In the genomic region with DNA sequence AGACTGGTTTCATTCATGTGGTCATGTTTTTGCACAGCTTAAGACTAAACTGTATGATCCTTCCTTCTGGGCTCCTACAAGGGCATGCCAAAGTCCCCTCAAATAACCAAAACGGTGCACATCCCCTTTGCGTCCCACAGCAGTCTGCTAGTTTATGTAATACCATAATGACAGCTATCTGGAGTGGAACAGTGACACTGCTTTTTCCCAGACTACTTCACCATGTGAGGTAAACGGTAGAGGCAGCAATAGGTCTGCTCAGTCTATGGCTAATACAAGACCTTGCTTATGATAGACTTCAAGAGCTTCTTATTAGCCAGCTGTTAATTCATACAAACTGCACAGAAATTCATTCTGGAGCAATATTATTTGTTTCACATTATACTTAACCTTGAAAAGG, we compare ENCODE assay signal across 1 cellular context.
TF ChIP-seq lines count a peak whose summit lies in the region.

No MANE protein-coding gene starts in this region.

TF ChIP-seq in K562, 482 proteins besides CTCF, POLR2A, EP300 and RAD21 (continued from another document):
- TF ChIP-seq, protein P1, sequence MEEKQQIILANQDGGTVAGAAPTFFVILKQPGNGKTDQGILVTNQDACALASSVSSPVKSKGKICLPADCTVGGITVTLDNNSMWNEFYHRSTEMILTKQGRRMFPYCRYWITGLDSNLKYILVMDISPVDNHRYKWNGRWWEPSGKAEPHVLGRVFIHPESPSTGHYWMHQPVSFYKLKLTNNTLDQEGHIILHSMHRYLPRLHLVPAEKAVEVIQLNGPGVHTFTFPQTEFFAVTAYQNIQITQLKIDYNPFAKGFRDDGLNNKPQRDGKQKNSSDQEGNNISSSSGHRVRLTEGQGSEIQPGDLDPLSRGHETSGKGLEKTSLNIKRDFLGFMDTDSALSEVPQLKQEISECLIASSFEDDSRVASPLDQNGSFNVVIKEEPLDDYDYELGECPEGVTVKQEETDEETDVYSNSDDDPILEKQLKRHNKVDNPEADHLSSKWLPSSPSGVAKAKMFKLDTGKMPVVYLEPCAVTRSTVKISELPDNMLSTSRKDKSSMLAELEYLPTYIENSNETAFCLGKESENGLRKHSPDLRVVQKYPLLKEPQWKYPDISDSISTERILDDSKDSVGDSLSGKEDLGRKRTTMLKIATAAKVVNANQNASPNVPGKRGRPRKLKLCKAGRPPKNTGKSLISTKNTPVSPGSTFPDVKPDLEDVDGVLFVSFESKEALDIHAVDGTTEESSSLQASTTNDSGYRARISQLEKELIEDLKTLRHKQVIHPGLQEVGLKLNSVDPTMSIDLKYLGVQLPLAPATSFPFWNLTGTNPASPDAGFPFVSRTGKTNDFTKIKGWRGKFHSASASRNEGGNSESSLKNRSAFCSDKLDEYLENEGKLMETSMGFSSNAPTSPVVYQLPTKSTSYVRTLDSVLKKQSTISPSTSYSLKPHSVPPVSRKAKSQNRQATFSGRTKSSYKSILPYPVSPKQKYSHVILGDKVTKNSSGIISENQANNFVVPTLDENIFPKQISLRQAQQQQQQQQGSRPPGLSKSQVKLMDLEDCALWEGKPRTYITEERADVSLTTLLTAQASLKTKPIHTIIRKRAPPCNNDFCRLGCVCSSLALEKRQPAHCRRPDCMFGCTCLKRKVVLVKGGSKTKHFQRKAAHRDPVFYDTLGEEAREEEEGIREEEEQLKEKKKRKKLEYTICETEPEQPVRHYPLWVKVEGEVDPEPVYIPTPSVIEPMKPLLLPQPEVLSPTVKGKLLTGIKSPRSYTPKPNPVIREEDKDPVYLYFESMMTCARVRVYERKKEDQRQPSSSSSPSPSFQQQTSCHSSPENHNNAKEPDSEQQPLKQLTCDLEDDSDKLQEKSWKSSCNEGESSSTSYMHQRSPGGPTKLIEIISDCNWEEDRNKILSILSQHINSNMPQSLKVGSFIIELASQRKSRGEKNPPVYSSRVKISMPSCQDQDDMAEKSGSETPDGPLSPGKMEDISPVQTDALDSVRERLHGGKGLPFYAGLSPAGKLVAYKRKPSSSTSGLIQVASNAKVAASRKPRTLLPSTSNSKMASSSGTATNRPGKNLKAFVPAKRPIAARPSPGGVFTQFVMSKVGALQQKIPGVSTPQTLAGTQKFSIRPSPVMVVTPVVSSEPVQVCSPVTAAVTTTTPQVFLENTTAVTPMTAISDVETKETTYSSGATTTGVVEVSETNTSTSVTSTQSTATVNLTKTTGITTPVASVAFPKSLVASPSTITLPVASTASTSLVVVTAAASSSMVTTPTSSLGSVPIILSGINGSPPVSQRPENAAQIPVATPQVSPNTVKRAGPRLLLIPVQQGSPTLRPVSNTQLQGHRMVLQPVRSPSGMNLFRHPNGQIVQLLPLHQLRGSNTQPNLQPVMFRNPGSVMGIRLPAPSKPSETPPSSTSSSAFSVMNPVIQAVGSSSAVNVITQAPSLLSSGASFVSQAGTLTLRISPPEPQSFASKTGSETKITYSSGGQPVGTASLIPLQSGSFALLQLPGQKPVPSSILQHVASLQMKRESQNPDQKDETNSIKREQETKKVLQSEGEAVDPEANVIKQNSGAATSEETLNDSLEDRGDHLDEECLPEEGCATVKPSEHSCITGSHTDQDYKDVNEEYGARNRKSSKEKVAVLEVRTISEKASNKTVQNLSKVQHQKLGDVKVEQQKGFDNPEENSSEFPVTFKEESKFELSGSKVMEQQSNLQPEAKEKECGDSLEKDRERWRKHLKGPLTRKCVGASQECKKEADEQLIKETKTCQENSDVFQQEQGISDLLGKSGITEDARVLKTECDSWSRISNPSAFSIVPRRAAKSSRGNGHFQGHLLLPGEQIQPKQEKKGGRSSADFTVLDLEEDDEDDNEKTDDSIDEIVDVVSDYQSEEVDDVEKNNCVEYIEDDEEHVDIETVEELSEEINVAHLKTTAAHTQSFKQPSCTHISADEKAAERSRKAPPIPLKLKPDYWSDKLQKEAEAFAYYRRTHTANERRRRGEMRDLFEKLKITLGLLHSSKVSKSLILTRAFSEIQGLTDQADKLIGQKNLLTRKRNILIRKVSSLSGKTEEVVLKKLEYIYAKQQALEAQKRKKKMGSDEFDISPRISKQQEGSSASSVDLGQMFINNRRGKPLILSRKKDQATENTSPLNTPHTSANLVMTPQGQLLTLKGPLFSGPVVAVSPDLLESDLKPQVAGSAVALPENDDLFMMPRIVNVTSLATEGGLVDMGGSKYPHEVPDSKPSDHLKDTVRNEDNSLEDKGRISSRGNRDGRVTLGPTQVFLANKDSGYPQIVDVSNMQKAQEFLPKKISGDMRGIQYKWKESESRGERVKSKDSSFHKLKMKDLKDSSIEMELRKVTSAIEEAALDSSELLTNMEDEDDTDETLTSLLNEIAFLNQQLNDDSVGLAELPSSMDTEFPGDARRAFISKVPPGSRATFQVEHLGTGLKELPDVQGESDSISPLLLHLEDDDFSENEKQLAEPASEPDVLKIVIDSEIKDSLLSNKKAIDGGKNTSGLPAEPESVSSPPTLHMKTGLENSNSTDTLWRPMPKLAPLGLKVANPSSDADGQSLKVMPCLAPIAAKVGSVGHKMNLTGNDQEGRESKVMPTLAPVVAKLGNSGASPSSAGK (IDR thresholded peaks at IDR 0.05) = peak; percentile 44
- TF ChIP-seq, protein P2, sequence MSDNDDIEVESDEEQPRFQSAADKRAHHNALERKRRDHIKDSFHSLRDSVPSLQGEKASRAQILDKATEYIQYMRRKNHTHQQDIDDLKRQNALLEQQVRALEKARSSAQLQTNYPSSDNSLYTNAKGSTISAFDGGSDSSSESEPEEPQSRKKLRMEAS (CRISPR knock-in tag; IDR thresholded peaks at IDR 0.05) = no peak
- peak; percentile 51; the same call in 1 of the 2 replicates for TF ChIP-seq MAFF (IDR thresholded peaks at IDR 0.05; ENCODE audit: low read length)
TF ChIP-seq in K562: peak in this region for 40.
